ENCODE assay signal across 19 cellular contexts in genomic region chr2:168403736-168404135, GRCh38. TPM values are rescaled to one million over a fixed set of nuclear protein-coding genes. Genes with fewer than 3 reads are reported as not detected.
DNase-seq lines count a peak whose midpoint lies in the region; ATAC-seq and TF ChIP-seq lines count a peak whose summit lies in the region.
"Had no signal": no experiment of that assay in that cellular context is flagged by ENCODE, and none has a peak within 500 bp of the region (broad histone marks: within the 10 kb centered on the region; RNA-seq: fewer than 3 reads in every experiment).

No MANE protein-coding gene starts in this region.

- no peak for DNase-seq in activated CD4-positive, alpha-beta T cell treated with anti-CD3 and anti-CD28 coated beads for 36 hours
- no peak for DNase-seq in activated CD4-positive, alpha-beta T cell treated with anti-CD3 and anti-CD28 coated beads for 1 hour
- DNase-seq in GM12865 (ENCODE audit: low read depth) = peak; percentile 9
- no peak for DNase-seq in hepatocyte (ENCODE audit: low spot score)
- DNase-seq: BE2C; CD4-positive, alpha-beta T cell; CD8-positive, alpha-beta memory T cell; DMS 273 treated with DMSO at 0.1 percent for 48 hours; DMS79 treated with DMSO at 0.1 percent for 48 hours; GF-D8; GM23248; H7; HCEC 1CT had no signal

- 74% methylated on average over 2 of the region's 2 CpGs for WGBS in hepatocyte (ENCODE audit: low lambda C conversion rate, missing lambda C conversion rate)

- no peak overlapping the region for H3K4me3 Mint-ChIP-seq in activated CD4-positive, alpha-beta T cell treated with anti-CD3 and anti-CD28 coated beads for 36 hours
- H3K4me3 Mint-ChIP-seq: CD14-positive monocyte; CD4-positive, alpha-beta T cell; CD8-positive, alpha-beta memory T cell had no signal

- H3K4me1 ChIP-seq in hepatocyte (ENCODE audit: insufficient read depth) = peaks cover 16% of the 10 kb centered on the region
- H3K4me1 ChIP-seq: BE2C; BLaER1 treated with 17β-estradiol and CSF1 and Interleukin-3, amounts not matched to agents 10 nM and 100 nM had no signal

- H3K36me3 ChIP-seq in hepatocyte (replicated peaks; ENCODE audit: insufficient read depth, low read depth) = no peaks in the 10 kb centered on the region
- H3K36me3 ChIP-seq: BE2C; BLaER1 treated with 17β-estradiol and CSF1 and Interleukin-3, amounts not matched to agents 10 nM and 100 nM had no signal

- H3K27ac Mint-ChIP-seq in activated CD4-positive, alpha-beta T cell treated with anti-CD3 and anti-CD28 coated beads for 36 hours = no peak overlapping the region
- H3K27ac Mint-ChIP-seq: CD14-positive monocyte; CD4-positive, alpha-beta T cell; CD8-positive, alpha-beta memory T cell had no signal

- no peaks in the 10 kb centered on the region for H3K9me3 ChIP-seq in hepatocyte (ENCODE audit: low read depth)
- H3K9me3 ChIP-seq: BE2C had no signal

- TF ChIP-seq CTCF in GM12865 (IDR thresholded peaks at IDR 0.05; ENCODE audit: insufficient read depth, low read depth, low read length, missing control alignments) = no peak
- no peak for TF ChIP-seq CTCF in hepatocyte (IDR thresholded peaks at IDR 0.05; ENCODE audit: poor library complexity)

- no peaks in the 10 kb centered on the region for H3K79me2 ChIP-seq in hepatocyte

- H3K27me3 Mint-ChIP-seq in activated CD4-positive, alpha-beta T cell treated with anti-CD3 and anti-CD28 coated beads for 36 hours = no peaks in the 10 kb centered on the region
- H3K27me3 Mint-ChIP-seq: CD4-positive, alpha-beta T cell had no signal

- no peak overlapping the region for H3K4me2 ChIP-seq in hepatocyte
- H3K4me2 ChIP-seq: BLaER1 treated with 17β-estradiol and CSF1 and Interleukin-3, amounts not matched to agents 10 nM and 100 nM had no signal

- POLR2A ChIA-PET in activated CD4-positive, alpha-beta T cell treated with anti-CD3 and anti-CD28 coated beads for 36 hours (lab: Charles Lee) = no interaction called here

- peaks cover 3% of the 10 kb centered on the region for H3K36me3 Mint-ChIP-seq in activated CD4-positive, alpha-beta T cell treated with anti-CD3 and anti-CD28 coated beads for 36 hours (ENCODE audit: low read depth)
- H3K36me3 Mint-ChIP-seq: CD14-positive monocyte had no signal

- no peaks in the 10 kb centered on the region for H4K20me1 ChIP-seq in hepatocyte (ENCODE audit: insufficient read depth, poor library complexity, severe bottlenecking)
- H4K20me1 ChIP-seq: BLaER1 treated with 17β-estradiol and CSF1 and Interleukin-3, amounts not matched to agents 10 nM and 100 nM had no signal

- H3K9me2 ChIP-seq in hepatocyte (replicated peaks; ENCODE audit: insufficient read depth) = no peaks in the 10 kb centered on the region

- peaks cover 7% of the 10 kb centered on the region for H3K4me1 Mint-ChIP-seq in activated CD4-positive, alpha-beta T cell treated with anti-CD3 and anti-CD28 coated beads for 36 hours
- H3K4me1 Mint-ChIP-seq: CD14-positive monocyte; CD8-positive, alpha-beta memory T cell had no signal

- H3K4me3 ChIP-seq in GM12865 (ENCODE audit: low read depth, low read length) (no peak overlapping the region), hepatocyte (no peak overlapping the region)
- H3K4me3 ChIP-seq: BLaER1 treated with 17β-estradiol and CSF1 and Interleukin-3, amounts not matched to agents 10 nM and 100 nM; GM12878; GM23248 had no signal

- H3K27ac ChIP-seq in hepatocyte = peak overlapping the region; percentile 58
- H3K27ac ChIP-seq: 22Rv1; BLaER1 treated with 17β-estradiol and CSF1 and Interleukin-3, amounts not matched to agents 10 nM and 100 nM; GM23248 had no signal

- intact Hi-C loops in activated CD4-positive, alpha-beta T cell treated with anti-CD3 and anti-CD28 coated beads for 36 hours (cut with DNase I, micrococcal nuclease) = no loop called here

- CTCF ChIA-PET in activated CD4-positive, alpha-beta T cell treated with anti-CD3 and anti-CD28 coated beads for 36 hours (lab: Charles Lee) = interaction anchor here (0.5 to 0.6 kb wide), 2 partner anchors 14 to 229 kb away, joined by 4 read pairs; no protein-coding TSS in a partner anchor

- peaks cover 6% of the 10 kb centered on the region for H3K9me3 Mint-ChIP-seq in activated CD4-positive, alpha-beta T cell treated with anti-CD3 and anti-CD28 coated beads for 36 hours (ENCODE audit: low read depth)
- H3K9me3 Mint-ChIP-seq: CD4-positive, alpha-beta T cell had no signal

- peak; percentile 23 for ATAC-seq in activated CD4-positive, alpha-beta T cell treated with anti-CD3 and anti-CD28 coated beads for 36 hours
- no peak for ATAC-seq in HG02763 (IDR thresholded peaks at IDR 0.05; ENCODE audit: unreplicated experiment)
- no peak for ATAC-seq in HG02759 (IDR thresholded peaks at IDR 0.05; ENCODE audit: unreplicated experiment)
- ATAC-seq: GM12878 had no signal

- no peaks in the 10 kb centered on the region for H3K27me3 ChIP-seq in hepatocyte
- H3K27me3 ChIP-seq: BE2C; BLaER1 treated with 17β-estradiol and CSF1 and Interleukin-3, amounts not matched to agents 10 nM and 100 nM had no signal

- no peak overlapping the region for H2AFZ ChIP-seq in hepatocyte
- H2AFZ ChIP-seq: GM23248 had no signal

RNA-seq across cellular contexts. Expression of gene CERS6, which starts 52.3 kb away (rescaled TPM):
- total RNA-seq in activated CD4-positive, alpha-beta T cell treated with anti-CD3 and anti-CD28 coated beads for 36 hours = 10 to 100 TPM; 12.9 to 13.1 TPM
- 97.9 and 99.1 TPM in 2 replicates for total RNA-seq in hepatocyte
- polyA plus RNA-seq in hepatocyte = 32.7 and 40.9 TPM in 2 replicates
